In the genomic region with DNA sequence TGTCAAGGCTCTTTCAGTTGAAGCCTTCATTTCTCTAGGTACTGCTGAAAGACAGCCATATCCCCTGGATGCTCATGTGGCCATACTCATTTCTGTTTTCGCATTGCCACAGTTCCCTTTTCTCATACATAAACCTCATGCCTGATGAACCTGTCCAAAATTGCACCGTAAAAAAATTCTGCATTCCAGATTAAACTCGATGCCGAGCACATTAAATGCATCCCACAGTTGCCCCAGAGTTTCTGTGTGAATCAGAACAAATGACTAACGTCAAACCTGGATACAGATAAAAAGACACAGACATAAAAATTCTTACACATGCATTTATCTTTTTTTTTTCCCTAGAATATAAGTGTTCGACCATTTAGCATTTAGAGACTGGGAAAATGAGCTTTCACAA, we compare ENCODE assay signal across 31 cellular contexts.
"Had no signal": no experiment of that assay in that cellular context is flagged by ENCODE, and none has a peak within 500 bp of the region (broad histone marks: within the 10 kb centered on the region; RNA-seq: fewer than 3 reads in every experiment).

No MANE protein-coding gene starts in this region.

- H3K36me3 ChIP-seq: adrenal gland, ascending aorta, heart left ventricle, right atrium auricular region, thoracic aorta, uterus had no signal

- DNase-seq: activated CD4-positive, alpha-beta T cell treated with anti-CD3 and anti-CD28 coated beads for 4 hours; activated CD4-positive, alpha-beta T cell treated with anti-CD3 and anti-CD28 coated beads, Interleukin-2, amount 50 U/mL, for 4 hours; activated naive CD4-positive, alpha-beta T cell treated with anti-CD3 and anti-CD28 coated beads for 36 hours; activated naive CD8-positive, alpha-beta T cell treated with anti-CD3 and anti-CD28 coated beads for 36 hours; activated T-cell treated with anti-CD3 and anti-CD28 coated beads for 4 hours; activated T-cell treated with anti-CD3 and anti-CD28 coated beads, Interleukin-2, amount 50 U/mL, for 72 hours; adrenal gland; effector CD8-positive, alpha-beta T cell; heart left ventricle; hypothalamus; immature natural killer cell; midbrain; naive thymus-derived CD8-positive, alpha-beta T cell; stimulated activated CD4-positive, alpha-beta T cell treated with anti-CD3 and anti-CD28 coated beads, Interleukin-12 subunit alpha, Interleukin-12 subunit beta, amount 100 ng/mL, for 4 hours; stimulated activated CD4-positive, alpha-beta T cell treated with anti-CD3 and anti-CD28 coated beads, Interleukin-4, amount 100 ng/mL, for 24 hours; SW 1271; T-helper 9 cell; uterus had no signal

- H3K27me3 Mint-ChIP-seq: activated naive CD8-positive, alpha-beta T cell treated with anti-CD3 and anti-CD28 coated beads for 36 hours had no signal

- H3K9me3 ChIP-seq: adrenal gland, ascending aorta, heart left ventricle, right atrium auricular region, thoracic aorta, uterus had no signal

- H3K9me3 Mint-ChIP-seq: activated naive CD4-positive, alpha-beta T cell treated with anti-CD3 and anti-CD28 coated beads for 36 hours; activated naive CD8-positive, alpha-beta T cell treated with anti-CD3 and anti-CD28 coated beads for 36 hours; activated T-cell treated with anti-CD3 and anti-CD28 coated beads, Interleukin-2, amount 50 U/mL, for 72 hours; immature natural killer cell; memory B cell; naive thymus-derived CD8-positive, alpha-beta T cell; stimulated activated effector memory CD8-positive, alpha-beta T cell treated with anti-CD3 and anti-CD28 coated beads, Interleukin-12 subunit alpha, Interleukin-12 subunit beta, amount 100 ng/mL, for 72 hours; stimulated activated naive CD8-positive, alpha-beta T cell treated with anti-CD3 and anti-CD28 coated beads, Interleukin-15, Interleukin-2, amounts not matched to agents 100 ng/mL and 50 ng/mL, for 24 hours; T-helper 1 cell treated with Interleukin-12 subunit alpha and Interleukin-12 subunit beta and Interleukin-4 antibody, amounts not matched to agents 30 μg/mL and 1 μg/mL, for 36 hours had no signal

- H3K4me3 ChIP-seq: adrenal gland, ascending aorta, heart left ventricle, right atrium auricular region, skin epidermis, uterus had no signal

- H3K36me3 Mint-ChIP-seq: activated naive CD8-positive, alpha-beta T cell treated with anti-CD3 and anti-CD28 coated beads for 36 hours; immature natural killer cell; memory B cell; naive thymus-derived CD8-positive, alpha-beta T cell; stimulated activated effector memory CD8-positive, alpha-beta T cell treated with anti-CD3 and anti-CD28 coated beads, Interleukin-12 subunit alpha, Interleukin-12 subunit beta, amount 100 ng/mL, for 72 hours; type B pancreatic cell had no signal

- H3K27me3 ChIP-seq: adrenal gland, ascending aorta, heart left ventricle, right atrium auricular region, uterus had no signal

- FAIRE-seq: colon, TTC549 had no signal

- H3K27ac ChIP-seq: adrenal gland, ascending aorta, heart left ventricle, right atrium auricular region, thoracic aorta, uterus, VCaP had no signal

- H3K27ac Mint-ChIP-seq: activated naive CD4-positive, alpha-beta T cell treated with anti-CD3 and anti-CD28 coated beads for 36 hours; activated naive CD8-positive, alpha-beta T cell treated with anti-CD3 and anti-CD28 coated beads for 36 hours; activated T-cell treated with anti-CD3 and anti-CD28 coated beads, Interleukin-2, amount 50 U/mL, for 72 hours; immature natural killer cell; memory B cell; stimulated activated effector memory CD8-positive, alpha-beta T cell treated with anti-CD3 and anti-CD28 coated beads, Interleukin-12 subunit alpha, Interleukin-12 subunit beta, amount 100 ng/mL, for 72 hours; T-helper 1 cell treated with Interleukin-12 subunit alpha and Interleukin-12 subunit beta and Interleukin-4 antibody, amounts not matched to agents 30 μg/mL and 1 μg/mL, for 36 hours; type B pancreatic cell had no signal

- H3K4me3 Mint-ChIP-seq: activated naive CD4-positive, alpha-beta T cell treated with anti-CD3 and anti-CD28 coated beads for 36 hours; activated naive CD8-positive, alpha-beta T cell treated with anti-CD3 and anti-CD28 coated beads for 36 hours; activated T-cell treated with anti-CD3 and anti-CD28 coated beads, Interleukin-2, amount 50 U/mL, for 72 hours; immature natural killer cell; memory B cell; naive thymus-derived CD8-positive, alpha-beta T cell; neural crest cell; stimulated activated effector memory CD8-positive, alpha-beta T cell treated with anti-CD3 and anti-CD28 coated beads, Interleukin-12 subunit alpha, Interleukin-12 subunit beta, amount 100 ng/mL, for 72 hours; stimulated activated naive CD8-positive, alpha-beta T cell treated with anti-CD3 and anti-CD28 coated beads, Interleukin-15, Interleukin-2, amounts not matched to agents 100 ng/mL and 50 ng/mL, for 24 hours; T-helper 1 cell treated with Interleukin-12 subunit alpha and Interleukin-12 subunit beta and Interleukin-4 antibody, amounts not matched to agents 30 μg/mL and 1 μg/mL, for 36 hours; type B pancreatic cell had no signal

- H3K4me1 ChIP-seq: adrenal gland, ascending aorta, right atrium auricular region, uterus had no signal
